Comparison of ENCODE assay signal across 24 cellular contexts in the genomic region with DNA sequence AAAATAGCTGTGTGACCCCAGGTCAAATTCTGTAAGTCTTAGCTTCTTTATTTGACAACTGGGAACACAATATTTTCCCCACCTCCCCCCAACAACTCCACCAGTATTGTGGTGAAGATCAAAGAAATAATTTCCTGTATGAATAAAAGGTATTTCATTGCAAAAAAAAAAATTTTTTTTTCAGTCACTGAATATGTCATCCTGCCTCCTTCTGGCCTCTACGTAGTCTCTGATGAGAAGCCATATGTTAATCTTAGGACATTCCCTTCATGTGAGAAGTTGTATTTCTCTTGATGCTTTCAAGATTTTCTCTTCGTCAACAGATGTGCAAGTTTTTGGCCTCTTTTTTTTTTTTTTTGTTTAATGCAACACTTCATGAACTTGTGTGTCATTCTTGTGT. TPM values are rescaled to one million over a fixed set of nuclear protein-coding genes. Genes with fewer than 3 reads are reported as not detected.
A peak's percentile ranks its signal among the peaks of the same experiment; 100 is the strongest.
DNase-seq lines count a peak whose midpoint lies in the region; ATAC-seq and TF ChIP-seq lines count a peak whose summit lies in the region.
"Had no signal": no experiment of that assay in that cellular context is flagged by ENCODE, and none has a peak within 500 bp of the region (broad histone marks: within the 10 kb centered on the region; RNA-seq: fewer than 3 reads in every experiment).

No MANE protein-coding gene starts in this region.

- no peak overlapping the region for H3K4me3 Mint-ChIP-seq in T-helper 1 cell treated with Interleukin-12 subunit alpha and Interleukin-12 subunit beta and Interleukin-4 antibody, amounts not matched to agents 30 μg/mL and 1 μg/mL, for 36 hours
- peak overlapping the region in 2 of 4 donors; percentile 16 to 68 for H3K4me3 Mint-ChIP-seq in CD4-positive, CD25-positive, alpha-beta regulatory T cell
- H3K4me3 Mint-ChIP-seq in naive thymus-derived CD4-positive, alpha-beta T cell = peak overlapping the region in 7 of 10 donors; percentile 2 to 62 (median 37)
- H3K4me3 Mint-ChIP-seq: B cell had no signal

- peak overlapping the region; percentile 4 for H3K27ac Mint-ChIP-seq in T-helper 1 cell treated with Interleukin-12 subunit alpha and Interleukin-12 subunit beta and Interleukin-4 antibody, amounts not matched to agents 30 μg/mL and 1 μg/mL, for 36 hours
- peak overlapping the region; percentile 22 to 39 (median 36) for H3K27ac Mint-ChIP-seq in CD4-positive, CD25-positive, alpha-beta regulatory T cell
- peak overlapping the region in 6 of 9 donors; percentile 39 to 68 (median 64) for H3K27ac Mint-ChIP-seq in naive thymus-derived CD4-positive, alpha-beta T cell
- H3K27ac Mint-ChIP-seq: B cell had no signal

- no peak for TF ChIP-seq POLR2A in body of pancreas (IDR thresholded peaks at IDR 0.05)

- no peak for ATAC-seq in CD4-positive, CD25-positive, alpha-beta regulatory T cell (ENCODE audit: low read depth in 2 of 2)
- ATAC-seq in naive thymus-derived CD4-positive, alpha-beta T cell = no peak
- no peak for ATAC-seq in body of pancreas
- ATAC-seq: HCT116, PC-3 had no signal

- no peaks in the 10 kb centered on the region for H3K27me3 ChIP-seq in CD4-positive, CD25-positive, alpha-beta regulatory T cell (ENCODE audit: control insufficient read depth, insufficient read depth, low read length)
- no peaks in the 10 kb centered on the region for H3K27me3 ChIP-seq in naive thymus-derived CD4-positive, alpha-beta T cell (ENCODE audit: control insufficient read depth in 2 of 2, insufficient read depth in 2 of 2, low read length in 2 of 2)
- no peaks in the 10 kb centered on the region for H3K27me3 ChIP-seq in body of pancreas

- H3K36me3 Mint-ChIP-seq in T-helper 1 cell treated with Interleukin-12 subunit alpha and Interleukin-12 subunit beta and Interleukin-4 antibody, amounts not matched to agents 30 μg/mL and 1 μg/mL, for 36 hours (ENCODE audit: low read depth) = peaks cover 68% of the 10 kb centered on the region
- peaks cover 60% of the 10 kb centered on the region for H3K36me3 Mint-ChIP-seq in CD4-positive, CD25-positive, alpha-beta regulatory T cell
- H3K36me3 Mint-ChIP-seq in naive thymus-derived CD4-positive, alpha-beta T cell = peaks cover 23 to 83% (median 72%) of the 10 kb centered on the region in 5 donors

- no peaks in the 10 kb centered on the region for H3K27me3 Mint-ChIP-seq in T-helper 1 cell treated with Interleukin-12 subunit alpha and Interleukin-12 subunit beta and Interleukin-4 antibody, amounts not matched to agents 30 μg/mL and 1 μg/mL, for 36 hours (ENCODE audit: low read depth)
- H3K27me3 Mint-ChIP-seq in CD4-positive, CD25-positive, alpha-beta regulatory T cell = no peaks in the 10 kb centered on the region
- H3K27me3 Mint-ChIP-seq in naive thymus-derived CD4-positive, alpha-beta T cell = no peaks in the 10 kb centered on the region
- H3K27me3 Mint-ChIP-seq: B cell had no signal

- peaks cover 66% of the 10 kb centered on the region for H3K36me3 ChIP-seq in CD4-positive, CD25-positive, alpha-beta regulatory T cell (ENCODE audit: control insufficient read depth, insufficient read depth, low read length)
- H3K36me3 ChIP-seq in naive thymus-derived CD4-positive, alpha-beta T cell (ENCODE audit: control insufficient read depth in 2 of 3, insufficient read depth in 3 of 3, low read length in 3 of 3) = peaks cover 0 to 29% (median 0%) of the 10 kb centered on the region in 3 experiments
- no peaks in the 10 kb centered on the region for H3K36me3 ChIP-seq in body of pancreas (replicated peaks in 1 of 2; ENCODE audit: insufficient read depth in 1 of 2, low read depth in 2 of 2)

- POLR2A ChIA-PET in naive thymus-derived CD4-positive, alpha-beta T cell (lab: Charles Lee) = no interaction called here

- peaks cover 15% of the 10 kb centered on the region for H3K4me1 ChIP-seq in CD4-positive, CD25-positive, alpha-beta regulatory T cell (ENCODE audit: control insufficient read depth, insufficient read depth, low read length, poor library complexity, severe bottlenecking)
- H3K4me1 ChIP-seq in naive thymus-derived CD4-positive, alpha-beta T cell (ENCODE audit: control insufficient read depth in 2 of 2, insufficient read depth in 2 of 2, low read length in 2 of 2) = no peaks in the 10 kb centered on the region
- no peaks in the 10 kb centered on the region for H3K4me1 ChIP-seq in body of pancreas
- H3K4me1 ChIP-seq: Caco-2 had no signal

- TF ChIP-seq CTCF in body of pancreas (IDR thresholded peaks at IDR 0.05) = no peak

- H3K9me3 Mint-ChIP-seq in T-helper 1 cell treated with Interleukin-12 subunit alpha and Interleukin-12 subunit beta and Interleukin-4 antibody, amounts not matched to agents 30 μg/mL and 1 μg/mL, for 36 hours = peaks cover 58% of the 10 kb centered on the region
- peaks cover 0 to 20% (median 6%) of the 10 kb centered on the region in 7 donors for H3K9me3 Mint-ChIP-seq in CD4-positive, CD25-positive, alpha-beta regulatory T cell
- H3K9me3 Mint-ChIP-seq in naive thymus-derived CD4-positive, alpha-beta T cell = peaks cover 0 to 64% (median 22%) of the 10 kb centered on the region in 11 donors

- CTCF ChIA-PET in naive thymus-derived CD4-positive, alpha-beta T cell (lab: Charles Lee) = interaction anchor here (1.0 kb wide), 1 partner anchor 15 kb away, joined by 5 read pairs; no protein-coding TSS in a partner anchor

- peak overlapping the region; percentile 31 for H3K4me3 ChIP-seq in CD4-positive, CD25-positive, alpha-beta regulatory T cell (ENCODE audit: low read depth, low read length)
- H3K4me3 ChIP-seq in Jurkat, Clone E6-1 (ENCODE audit: low read length) = no peak overlapping the region
- no peak overlapping the region for H3K4me3 ChIP-seq in naive thymus-derived CD4-positive, alpha-beta T cell (ENCODE audit: low read length)
- no peak overlapping the region for H3K4me3 ChIP-seq in body of pancreas

- H3K9me3 ChIP-seq in CD4-positive, CD25-positive, alpha-beta regulatory T cell (ENCODE audit: control insufficient read depth in 2 of 2, low read length in 2 of 2) = peaks cover 12 to 27% of the 10 kb centered on the region in 2 experiments
- peaks cover 0 to 3% (median 0%) of the 10 kb centered on the region in 3 experiments for H3K9me3 ChIP-seq in naive thymus-derived CD4-positive, alpha-beta T cell (ENCODE audit: control insufficient read depth in 2 of 3, low read length in 3 of 3)
- peaks cover 0 to 6% (median 0%) of the 10 kb centered on the region in 3 donors for H3K9me3 ChIP-seq in body of pancreas
- H3K9me3 ChIP-seq: Caco-2 had no signal

- DNase-seq in T-helper 1 cell (no peak), body of pancreas (no peak)
- DNase-seq in CD4-positive, CD25-positive, alpha-beta regulatory T cell = no peak
- peak; percentile 18 for DNase-seq in Jurkat, Clone E6-1 (ENCODE audit: low read depth, low spot score)
- DNase-seq in naive thymus-derived CD4-positive, alpha-beta T cell = peak in 5 of 9 donors; percentile 7 to 15 (median 11)
- no peak for DNase-seq in stimulated activated CD4-positive, alpha-beta T cell treated with anti-CD3 and anti-CD28 coated beads, Interleukin-1b, Interleukin-23, amount 100 ng/mL, for 48 hours
- DNase-seq: Caco-2; DMS79; IMR-90; MM.1S; NCI-H1417; NCI-H1694; NCI-H2029 treated with DMSO at 0.1 percent for 48 hours; NCI-H446 treated with DMSO at 0.1 percent for 48 hours; NCI-H526; NCI-H82; NK-92 treated with Interleukin-12 subunit alpha and Interleukin-12 subunit beta, amount 100 ng/mL, for 24 hours; PC-3 had no signal

- H3K4me1 Mint-ChIP-seq in T-helper 1 cell treated with Interleukin-12 subunit alpha and Interleukin-12 subunit beta and Interleukin-4 antibody, amounts not matched to agents 30 μg/mL and 1 μg/mL, for 36 hours (ENCODE audit: low read depth) = peaks cover 22% of the 10 kb centered on the region
- peaks cover 31 to 54% (median 34%) of the 10 kb centered on the region in 4 donors for H3K4me1 Mint-ChIP-seq in CD4-positive, CD25-positive, alpha-beta regulatory T cell
- peaks cover 29 to 57% (median 52%) of the 10 kb centered on the region in 7 donors for H3K4me1 Mint-ChIP-seq in naive thymus-derived CD4-positive, alpha-beta T cell

- 88 to 98% methylated on average over 2 of the region's 2 CpGs for WGBS in body of pancreas, 2 donors

- H3K27ac ChIP-seq in CD4-positive, CD25-positive, alpha-beta regulatory T cell (ENCODE audit: insufficient read depth, low read length, poor library complexity, severe bottlenecking) = no peak overlapping the region
- H3K27ac ChIP-seq in naive thymus-derived CD4-positive, alpha-beta T cell (ENCODE audit: low read depth, low read length) = no peak overlapping the region
- H3K27ac ChIP-seq in body of pancreas = no peak overlapping the region
- H3K27ac ChIP-seq: 22Rv1, C4-2B, KMS-11 had no signal

- intact Hi-C loops in naive thymus-derived CD4-positive, alpha-beta T cell (cut with micrococcal nuclease) = no loop called here
- intact Hi-C loops in body of pancreas (cut with DNase I) = no loop called here

RNA-seq across cellular contexts. Expression of gene ZNF33A, which starts 33.0 kb away (rescaled TPM):
- 46.0 TPM for total RNA-seq in CD4-positive, CD25-positive, alpha-beta regulatory T cell
- polyA plus RNA-seq in CD4-positive, CD25-positive, alpha-beta regulatory T cell = 10 to 100 TPM; 17.0 to 21.6 (median 19.3) TPM
- 20.6 TPM for polyA plus RNA-seq in Jurkat, Clone E6-1 (2012; ENCODE audit: insufficient read depth, insufficient read length)
- total RNA-seq in naive thymus-derived CD4-positive, alpha-beta T cell = 10 to 100 TPM; 36.5 to 74.2 (median 46.3) TPM
- polyA plus RNA-seq in naive thymus-derived CD4-positive, alpha-beta T cell = 10 to 100 TPM; 14.6 to 21.3 TPM
- total RNA-seq in body of pancreas = 10 to 100 TPM; 20.4 to 25.7 TPM

RNA-seq across cellular contexts. Expression of gene ZNF37A, which starts 50.6 kb away (rescaled TPM):
- 18.8 TPM for total RNA-seq in CD4-positive, CD25-positive, alpha-beta regulatory T cell
- polyA plus RNA-seq in CD4-positive, CD25-positive, alpha-beta regulatory T cell = 1 to 10 TPM; 4.2 to 4.7 (median 4.3) TPM
- 15.5 TPM for polyA plus RNA-seq in Jurkat, Clone E6-1 (2012; ENCODE audit: insufficient read depth, insufficient read length)
- total RNA-seq in naive thymus-derived CD4-positive, alpha-beta T cell = 10 to 100 TPM; 14.2 to 29.8 (median 26.9) TPM
- polyA plus RNA-seq in naive thymus-derived CD4-positive, alpha-beta T cell = 1 to 10 TPM; 4.8 to 5.2 TPM
- 10 to 100 TPM; 21.4 to 23.3 TPM for total RNA-seq in body of pancreas

Comparison
In these comparisons a context has a peak if more than half of its experiments do, and no peak if none do; other contexts are left out.
1. H3K27ac Mint-ChIP-seq: peak in every context shown above with its lines; median percentile 64 in naive thymus-derived CD4-positive, alpha-beta T cell; 36 in CD4-positive, CD25-positive, alpha-beta regulatory T cell; 4 in T-helper 1 cell treated with Interleukin-12 subunit alpha and Interleukin-12 subunit beta and Interleukin-4 antibody, amounts not matched to agents 30 μg/mL and 1 μg/mL, for 36 hours.
2. DNase-seq: peak in Jurkat, Clone E6-1 (single experiment) and naive thymus-derived CD4-positive, alpha-beta T cell (5 of 9); none in T-helper 1 cell (0 of 5), CD4-positive, CD25-positive, alpha-beta regulatory T cell (0 of 3), stimulated activated CD4-positive, alpha-beta T cell treated with anti-CD3 and anti-CD28 coated beads, Interleukin-1b, Interleukin-23, amount 100 ng/mL, for 48 hours (single experiment) and body of pancreas (0 of 4).